2 cellular contexts compared by ENCODE assay signal in genomic region chr12:94421868-94422740, GRCh38.
TF ChIP-seq lines count a peak whose summit lies in the region.

No MANE protein-coding gene starts in this region.

TF ChIP-seq in A549, 52 proteins besides CTCF, POLR2A, EP300 and RAD21:
- TF ChIP-seq GATA3 (IDR thresholded peaks at IDR 0.05; ENCODE audit: borderline replicate concordance), result peak; percentile 42; the same call in 1 of the 2 replicates
- no peak for TF ChIP-seq ZNF302 (CRISPR knock-in tag; IDR thresholded peaks at IDR 0.05)
- TF ChIP-seq MAFK (IDR thresholded peaks at IDR 0.05; ENCODE audit: partially characterized antibody), result no peak
- no peak for TF ChIP-seq POLR2AphosphoS2 (conservative IDR thresholded peaks at IDR 0.05; ENCODE audit: low read length)

TF ChIP-seq in H1, 55 proteins besides CTCF, POLR2A, EP300 and RAD21 (continued from another document):
- TF ChIP-seq PHF8 (conservative IDR thresholded peaks at IDR 0.05; ENCODE audit: low read depth, low read length) (no peak), SRF (IDR thresholded peaks at IDR 0.05; ENCODE audit: low read depth, low read length) (peak; percentile 93)
TF ChIP-seq in H1: peak in this region for 2.
